9 cellular contexts compared by ENCODE assay signal in the genomic region with DNA sequence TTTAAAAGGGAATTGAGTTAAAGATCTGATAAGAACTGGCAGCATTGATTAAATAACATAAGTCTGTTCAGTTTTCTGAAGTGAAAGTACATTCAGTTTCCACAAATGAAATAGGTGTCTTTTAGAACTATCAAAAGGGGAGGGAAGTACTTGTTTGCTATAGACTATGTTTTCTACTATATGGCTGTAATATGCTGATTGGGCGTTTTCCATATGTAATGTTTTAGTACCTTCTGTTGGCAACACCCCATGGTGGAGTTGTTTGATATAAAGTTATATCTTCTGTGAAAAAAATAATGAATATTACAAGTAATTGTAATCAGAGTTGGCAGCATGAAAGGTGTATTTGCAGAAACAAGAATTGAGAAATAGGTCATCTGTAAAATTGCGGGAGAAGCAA.
"Had no signal": no experiment of that assay in that cellular context is flagged by ENCODE, and none has a peak within 500 bp of the region (broad histone marks: within the 10 kb centered on the region; RNA-seq: fewer than 3 reads in every experiment).

No MANE protein-coding gene starts in this region.

- H3K4me2 ChIP-seq: KMS-11 had no signal

- H3K9ac ChIP-seq: GM23248, KMS-11 had no signal

- H3K4me3 ChIP-seq: GM23248 had no signal

- H3K27ac ChIP-seq: GM23248, KMS-11 had no signal

- DNase-seq: GM23248, GOT3, H9, HCEC 1CT, Karpas-422, KBM-7 had no signal

- H2AFZ ChIP-seq: GM23248 had no signal

- FAIRE-seq: H54, HTR-8/SVneo had no signal
